1 cellular context compared by ENCODE assay signal in genomic region chr2:189933041-189933440, GRCh38.
TF ChIP-seq lines count a peak whose summit lies in the region.

No MANE protein-coding gene starts in this region.

TF ChIP-seq in WTC11, 78 proteins besides CTCF, POLR2A, EP300 and RAD21 (continued from another document):
- TF ChIP-seq, protein P1, sequence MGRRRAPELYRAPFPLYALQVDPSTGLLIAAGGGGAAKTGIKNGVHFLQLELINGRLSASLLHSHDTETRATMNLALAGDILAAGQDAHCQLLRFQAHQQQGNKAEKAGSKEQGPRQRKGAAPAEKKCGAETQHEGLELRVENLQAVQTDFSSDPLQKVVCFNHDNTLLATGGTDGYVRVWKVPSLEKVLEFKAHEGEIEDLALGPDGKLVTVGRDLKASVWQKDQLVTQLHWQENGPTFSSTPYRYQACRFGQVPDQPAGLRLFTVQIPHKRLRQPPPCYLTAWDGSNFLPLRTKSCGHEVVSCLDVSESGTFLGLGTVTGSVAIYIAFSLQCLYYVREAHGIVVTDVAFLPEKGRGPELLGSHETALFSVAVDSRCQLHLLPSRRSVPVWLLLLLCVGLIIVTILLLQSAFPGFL (CRISPR knock-in tag; IDR thresholded peaks at IDR 0.05; ENCODE audit: borderline replicate concordance): no peak
- TF ChIP-seq JUN (CRISPR knock-in tag; IDR thresholded peaks at IDR 0.05): no peak
- TF ChIP-seq, protein P2, sequence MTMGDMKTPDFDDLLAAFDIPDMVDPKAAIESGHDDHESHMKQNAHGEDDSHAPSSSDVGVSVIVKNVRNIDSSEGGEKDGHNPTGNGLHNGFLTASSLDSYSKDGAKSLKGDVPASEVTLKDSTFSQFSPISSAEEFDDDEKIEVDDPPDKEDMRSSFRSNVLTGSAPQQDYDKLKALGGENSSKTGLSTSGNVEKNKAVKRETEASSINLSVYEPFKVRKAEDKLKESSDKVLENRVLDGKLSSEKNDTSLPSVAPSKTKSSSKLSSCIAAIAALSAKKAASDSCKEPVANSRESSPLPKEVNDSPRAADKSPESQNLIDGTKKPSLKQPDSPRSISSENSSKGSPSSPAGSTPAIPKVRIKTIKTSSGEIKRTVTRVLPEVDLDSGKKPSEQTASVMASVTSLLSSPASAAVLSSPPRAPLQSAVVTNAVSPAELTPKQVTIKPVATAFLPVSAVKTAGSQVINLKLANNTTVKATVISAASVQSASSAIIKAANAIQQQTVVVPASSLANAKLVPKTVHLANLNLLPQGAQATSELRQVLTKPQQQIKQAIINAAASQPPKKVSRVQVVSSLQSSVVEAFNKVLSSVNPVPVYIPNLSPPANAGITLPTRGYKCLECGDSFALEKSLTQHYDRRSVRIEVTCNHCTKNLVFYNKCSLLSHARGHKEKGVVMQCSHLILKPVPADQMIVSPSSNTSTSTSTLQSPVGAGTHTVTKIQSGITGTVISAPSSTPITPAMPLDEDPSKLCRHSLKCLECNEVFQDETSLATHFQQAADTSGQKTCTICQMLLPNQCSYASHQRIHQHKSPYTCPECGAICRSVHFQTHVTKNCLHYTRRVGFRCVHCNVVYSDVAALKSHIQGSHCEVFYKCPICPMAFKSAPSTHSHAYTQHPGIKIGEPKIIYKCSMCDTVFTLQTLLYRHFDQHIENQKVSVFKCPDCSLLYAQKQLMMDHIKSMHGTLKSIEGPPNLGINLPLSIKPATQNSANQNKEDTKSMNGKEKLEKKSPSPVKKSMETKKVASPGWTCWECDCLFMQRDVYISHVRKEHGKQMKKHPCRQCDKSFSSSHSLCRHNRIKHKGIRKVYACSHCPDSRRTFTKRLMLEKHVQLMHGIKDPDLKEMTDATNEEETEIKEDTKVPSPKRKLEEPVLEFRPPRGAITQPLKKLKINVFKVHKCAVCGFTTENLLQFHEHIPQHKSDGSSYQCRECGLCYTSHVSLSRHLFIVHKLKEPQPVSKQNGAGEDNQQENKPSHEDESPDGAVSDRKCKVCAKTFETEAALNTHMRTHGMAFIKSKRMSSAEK (CRISPR knock-in tag; IDR thresholded peaks at IDR 0.05; ENCODE audit: borderline replicate concordance): no peak
- TF ChIP-seq CBFB (CRISPR knock-in tag; IDR thresholded peaks at IDR 0.05; ENCODE audit: low read depth): no peak
- TF ChIP-seq, protein P3, sequence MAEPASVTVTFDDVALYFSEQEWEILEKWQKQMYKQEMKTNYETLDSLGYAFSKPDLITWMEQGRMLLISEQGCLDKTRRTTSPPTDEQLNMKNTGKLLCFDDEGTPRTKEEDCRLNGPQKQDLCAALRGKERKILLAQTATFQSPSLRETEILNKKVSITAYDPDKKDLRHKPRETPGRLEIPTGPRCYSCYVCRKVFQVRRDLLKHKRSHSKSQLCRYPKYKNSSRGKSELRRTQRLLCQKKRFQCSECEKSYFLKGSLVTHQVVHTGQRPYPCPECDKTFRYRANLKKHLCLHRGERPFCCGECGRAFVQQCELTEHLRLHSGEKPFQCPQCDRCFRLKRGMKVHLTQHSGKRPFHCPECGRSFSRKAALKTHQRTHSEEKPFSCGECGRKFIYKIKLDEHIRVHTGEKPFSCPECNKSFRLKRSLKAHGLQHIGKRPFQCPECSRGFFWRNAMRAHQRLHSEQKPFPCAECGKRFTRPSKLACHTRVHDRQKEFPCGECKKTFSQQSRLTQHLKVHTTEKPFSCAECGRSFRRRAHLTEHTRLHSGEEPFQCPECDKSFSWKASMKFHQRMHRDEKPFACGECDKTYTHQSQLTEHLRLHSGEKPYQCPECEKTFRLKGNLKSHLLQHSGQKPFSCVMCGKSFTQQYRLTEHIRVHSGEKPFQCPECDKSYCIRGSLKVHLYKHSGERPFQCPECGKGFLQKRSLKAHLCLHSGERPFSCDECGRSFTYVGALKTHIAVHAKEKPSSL (CRISPR knock-in tag; conservative IDR thresholded peaks at IDR 0.05): no peak
